In the genomic region with DNA sequence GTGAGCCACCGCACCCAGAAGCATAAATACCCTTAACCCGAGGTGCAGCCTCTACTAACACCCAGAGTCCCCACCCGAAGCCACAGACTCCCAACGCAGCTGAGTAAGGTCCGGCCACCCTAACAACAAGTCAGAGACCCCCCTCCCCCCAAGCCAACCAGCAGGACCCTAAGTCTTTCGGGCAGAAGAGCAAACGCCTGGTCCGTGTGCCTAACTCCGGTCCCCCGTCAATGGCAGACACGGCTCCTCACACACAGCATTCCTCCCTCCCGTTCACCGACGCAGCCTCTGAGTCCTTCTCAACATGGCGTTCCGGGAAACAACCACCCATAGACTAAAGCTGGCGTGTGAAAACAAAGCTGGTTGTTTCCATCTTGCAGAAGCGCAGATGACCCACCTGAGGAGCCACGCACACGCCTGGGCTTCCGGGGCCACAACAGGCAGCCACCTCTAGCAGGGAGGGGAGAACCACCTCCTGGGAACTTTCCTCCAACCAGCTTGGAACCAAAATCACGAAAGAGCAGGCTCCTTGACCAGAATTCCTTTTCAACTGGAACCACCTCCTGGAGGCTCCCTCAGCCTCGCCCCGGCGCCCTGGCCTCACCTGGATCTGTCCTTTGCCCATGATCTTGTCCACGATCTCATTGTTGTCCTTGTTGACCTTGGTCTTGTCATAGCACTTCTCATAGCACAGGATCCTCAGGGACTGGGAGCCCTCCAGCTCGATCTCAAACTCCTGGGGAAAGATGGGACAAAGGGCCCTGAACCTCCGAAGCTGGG, we compare ENCODE assay signal across 25 cellular contexts.
"Had no signal": no experiment of that assay in that cellular context is flagged by ENCODE, and none has a peak within 500 bp of the region (broad histone marks: within the 10 kb centered on the region; RNA-seq: fewer than 3 reads in every experiment).

No MANE protein-coding gene starts in this region.

- H3K27ac Mint-ChIP-seq: activated CD4-positive, alpha-beta T cell treated with anti-CD3 and anti-CD28 coated beads, Interleukin-2, amount 10 ng/mL, durations not matched to agents 24 days and 14 days; activated CD8-positive, alpha-beta T cell treated with anti-CD3 and anti-CD28 coated beads for 36 hours; activated naive CD8-positive, alpha-beta T cell treated with anti-CD3 and anti-CD28 coated beads, Interleukin-2, amount 50 U/mL, for 24 hours; activated T-helper 2 cell treated with anti-CD3 and anti-CD28 coated beads, Interferon-gamma antibody, Interleukin-2, Interleukin-4, amounts not matched to agents 10 μg/mL and 5 μg/mL and 100 μg/mL, durations not matched to agents 14 hours and 24 hours and 36 hours; naive thymus-derived CD8-positive, alpha-beta T cell; stimulated activated naive CD8-positive, alpha-beta T cell treated with anti-CD3 and anti-CD28 coated beads, Interleukin-15, Interleukin-2, amounts not matched to agents 100 ng/mL and 50 ng/mL, for 24 hours had no signal

- H3K9me3 ChIP-seq: heart right ventricle, suprapubic skin, upper lobe of left lung had no signal

- H3K4me1 ChIP-seq: suprapubic skin had no signal

- H3K4me1 Mint-ChIP-seq: activated CD4-positive, alpha-beta T cell treated with anti-CD3 and anti-CD28 coated beads, Interleukin-2, amount 10 ng/mL, durations not matched to agents 24 days and 14 days; activated naive CD8-positive, alpha-beta T cell treated with anti-CD3 and anti-CD28 coated beads, Interleukin-2, amount 50 U/mL, for 24 hours had no signal

- H3K9me3 Mint-ChIP-seq: activated CD4-positive, alpha-beta T cell treated with anti-CD3 and anti-CD28 coated beads, Interleukin-2, amount 10 ng/mL, durations not matched to agents 24 days and 14 days; activated CD8-positive, alpha-beta T cell treated with anti-CD3 and anti-CD28 coated beads for 36 hours; activated naive CD8-positive, alpha-beta T cell treated with anti-CD3 and anti-CD28 coated beads, Interleukin-2, amount 50 U/mL, for 24 hours; activated T-helper 2 cell treated with anti-CD3 and anti-CD28 coated beads, Interferon-gamma antibody, Interleukin-2, Interleukin-4, amounts not matched to agents 10 μg/mL and 5 μg/mL and 100 μg/mL, durations not matched to agents 14 hours and 24 hours and 36 hours; central memory CD8-positive, alpha-beta T cell; naive thymus-derived CD8-positive, alpha-beta T cell; stimulated activated naive CD8-positive, alpha-beta T cell treated with anti-CD3 and anti-CD28 coated beads, Interleukin-15, Interleukin-2, amounts not matched to agents 100 ng/mL and 50 ng/mL, for 24 hours had no signal

- H3K4me3 ChIP-seq: coronary artery, heart right ventricle, SK-N-MC, suprapubic skin, upper lobe of left lung had no signal

- H3K4me3 Mint-ChIP-seq: activated CD4-positive, alpha-beta T cell treated with anti-CD3 and anti-CD28 coated beads, Interleukin-2, amount 10 ng/mL, durations not matched to agents 24 days and 14 days; activated CD8-positive, alpha-beta T cell treated with anti-CD3 and anti-CD28 coated beads for 36 hours; activated naive CD8-positive, alpha-beta T cell treated with anti-CD3 and anti-CD28 coated beads, Interleukin-2, amount 50 U/mL, for 24 hours; central memory CD8-positive, alpha-beta T cell; naive thymus-derived CD8-positive, alpha-beta T cell; stimulated activated naive CD8-positive, alpha-beta T cell treated with anti-CD3 and anti-CD28 coated beads, Interleukin-15, Interleukin-2, amounts not matched to agents 100 ng/mL and 50 ng/mL, for 24 hours had no signal

- FAIRE-seq: endometrium, frontal cortex had no signal

- H3K27ac ChIP-seq: brain microvascular endothelial cell, SK-N-MC, suprapubic skin, upper lobe of left lung had no signal

- H3K27me3 Mint-ChIP-seq: activated CD4-positive, alpha-beta T cell treated with anti-CD3 and anti-CD28 coated beads, Interleukin-2, amount 10 ng/mL, durations not matched to agents 24 days and 14 days; activated CD8-positive, alpha-beta T cell treated with anti-CD3 and anti-CD28 coated beads for 36 hours; activated naive CD8-positive, alpha-beta T cell treated with anti-CD3 and anti-CD28 coated beads, Interleukin-2, amount 50 U/mL, for 24 hours; central memory CD8-positive, alpha-beta T cell; naive thymus-derived CD8-positive, alpha-beta T cell; stimulated activated naive CD8-positive, alpha-beta T cell treated with anti-CD3 and anti-CD28 coated beads, Interleukin-15, Interleukin-2, amounts not matched to agents 100 ng/mL and 50 ng/mL, for 24 hours had no signal

- DNase-seq: activated CD4-positive, alpha-beta T cell treated with anti-CD3 and anti-CD28 coated beads, Interleukin-2, amount 10 ng/mL, durations not matched to agents 24 days and 14 days; activated CD8-positive, alpha-beta T cell treated with anti-CD3 and anti-CD28 coated beads for 36 hours; activated naive CD4-positive, alpha-beta T cell treated with Interleukin-2 at 50 U/mL for 16 hours; activated naive CD8-positive, alpha-beta T cell treated with anti-CD3 and anti-CD28 coated beads, Interleukin-2, amount 50 U/mL, for 24 hours; activated T-cell treated with anti-CD3 and anti-CD28 coated beads, Interleukin-2, amount 50 U/mL, for 1 hour; anterior cingulate cortex; brain microvascular endothelial cell; erythroblast; kidney glomerular epithelial cell; mesendoderm; nucleus accumbens; stimulated activated CD4-positive, alpha-beta T cell treated with anti-CD3 and anti-CD28 coated beads, Interleukin-12 subunit alpha, Interleukin-12 subunit beta, amount 100 ng/mL, for 4 hours; stimulated activated CD4-positive, alpha-beta T cell treated with anti-CD3 and anti-CD28 coated beads, Interleukin-1b, Interleukin-23, amount 100 ng/mL, for 48 hours; T-helper 9 cell had no signal

- H3K27me3 ChIP-seq: brain microvascular endothelial cell, heart right ventricle, suprapubic skin, upper lobe of left lung had no signal

- ATAC-seq: activated CD8-positive, alpha-beta T cell treated with anti-CD3 and anti-CD28 coated beads for 36 hours; activated naive CD8-positive, alpha-beta T cell treated with anti-CD3 and anti-CD28 coated beads, Interleukin-2, amount 50 U/mL, for 24 hours; heart right ventricle; naive thymus-derived CD8-positive, alpha-beta T cell had no signal
